ENCODE assay signal across 1 cellular context in genomic region chr14:92630367-92630766, GRCh38.
TF ChIP-seq lines count a peak whose summit lies in the region.

No MANE protein-coding gene starts in this region.

TF ChIP-seq in IMR-90, 13 proteins besides CTCF, POLR2A, EP300 and RAD21 (continued from another document):
- TF ChIP-seq, protein P1, sequence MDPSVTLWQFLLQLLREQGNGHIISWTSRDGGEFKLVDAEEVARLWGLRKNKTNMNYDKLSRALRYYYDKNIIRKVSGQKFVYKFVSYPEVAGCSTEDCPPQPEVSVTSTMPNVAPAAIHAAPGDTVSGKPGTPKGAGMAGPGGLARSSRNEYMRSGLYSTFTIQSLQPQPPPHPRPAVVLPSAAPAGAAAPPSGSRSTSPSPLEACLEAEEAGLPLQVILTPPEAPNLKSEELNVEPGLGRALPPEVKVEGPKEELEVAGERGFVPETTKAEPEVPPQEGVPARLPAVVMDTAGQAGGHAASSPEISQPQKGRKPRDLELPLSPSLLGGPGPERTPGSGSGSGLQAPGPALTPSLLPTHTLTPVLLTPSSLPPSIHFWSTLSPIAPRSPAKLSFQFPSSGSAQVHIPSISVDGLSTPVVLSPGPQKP (IDR thresholded peaks at IDR 0.05; ENCODE audit: borderline replicate concordance, low read depth, low read length) = no peak
- TF ChIP-seq MXI1 (IDR thresholded peaks at IDR 0.05; ENCODE audit: borderline replicate concordance, low read depth, low read length) = no peak
- TF ChIP-seq SMC3 (IDR thresholded peaks at IDR 0.05; ENCODE audit: low read depth, low read length) = no peak
- TF ChIP-seq BHLHE40 (IDR thresholded peaks at IDR 0.05; ENCODE audit: low read depth, low read length) = no peak
- no peak for TF ChIP-seq MAFK (IDR thresholded peaks at IDR 0.05; ENCODE audit: low read depth, low read length)
- TF ChIP-seq CEBPB (IDR thresholded peaks at IDR 0.05; ENCODE audit: low read depth, low read length) = no peak
- TF ChIP-seq NFE2L2 (IDR thresholded peaks at IDR 0.05; ENCODE audit: low read depth, low read length) = no peak
- no peak for TF ChIP-seq CHD1 (IDR thresholded peaks at IDR 0.05; ENCODE audit: low read depth, low read length)
- TF ChIP-seq FOS (IDR thresholded peaks at IDR 0.05; ENCODE audit: low read depth, low read length) = no peak
